In genomic region chr6:111228094-111228493, GRCh38 we compare ENCODE assay signal across 15 cellular contexts.
DNase-seq lines count a peak whose midpoint lies in the region; ATAC-seq and TF ChIP-seq lines count a peak whose summit lies in the region.
"Had no signal": no experiment of that assay in that cellular context is flagged by ENCODE, and none has a peak within 500 bp of the region (broad histone marks: within the 10 kb centered on the region; RNA-seq: fewer than 3 reads in every experiment).

No MANE protein-coding gene starts in this region.

- DNase-seq in AG04450 (ENCODE audit: low read depth, low spot score), result no peak
- DNase-seq in NB4 (ENCODE audit: low read depth), result peak; percentile 21
- no peak for DNase-seq in coronary artery (ENCODE audit: low spot score)
- no peak for DNase-seq in right atrium auricular region (ENCODE audit: low spot score)
- no peak for DNase-seq in mesenteric fat pad (ENCODE audit: low spot score)
- DNase-seq in Calu3, result no peak
- no peak for DNase-seq in nephron progenitor cell
- DNase-seq: activated naive CD4-positive, alpha-beta T cell treated with Interleukin-2 at 50 U/mL for 16 hours; immature natural killer cell; mucosa of descending colon; NCI-H2171 treated with DMSO at 0.1 percent for 48 hours; NK-92 treated with Interleukin-12 subunit alpha and Interleukin-12 subunit beta, amount 100 ng/mL, for 24 hours had no signal

- H3K36me3 ChIP-seq in right atrium auricular region, result no peaks in the 10 kb centered on the region

- H3K4me3 ChIP-seq in AG04450 (ENCODE audit: low read depth, low read length) (no peak overlapping the region), NB4 (ENCODE audit: low read depth, low read length) (no peak overlapping the region), coronary artery (no peak overlapping the region), right atrium auricular region (no peak overlapping the region)
- H3K4me3 ChIP-seq: mucosa of descending colon had no signal

- intact Hi-C loops in Calu3 (cut with micrococcal nuclease; ENCODE audit: unreplicated experiment), result no loop called here

- POLR2A ChIA-PET in AG04450 (lab: Yijun Ruan, JAX), result no interaction called here

- TF ChIP-seq CTCF in AG04450 (IDR thresholded peaks at IDR 0.05; ENCODE audit: low read depth, low read length) (no peak), NB4 (IDR thresholded peaks at IDR 0.05; ENCODE audit: low read depth, low read length) (no peak), coronary artery (IDR thresholded peaks at IDR 0.05) (no peak), right atrium auricular region (IDR thresholded peaks at IDR 0.05) (no peak), Calu3 (IDR thresholded peaks at IDR 0.05; ENCODE audit: unreplicated experiment) (no peak), nephron progenitor cell (IDR thresholded peaks at IDR 0.05) (no peak)

- H3K27me3 Mint-ChIP-seq in Calu3 (ENCODE audit: unreplicated experiment), result no peaks in the 10 kb centered on the region
- no peaks in the 10 kb centered on the region for H3K27me3 Mint-ChIP-seq in nephron progenitor cell (ENCODE audit: low read depth, poor library complexity)
- H3K27me3 Mint-ChIP-seq: progenitor cell of endocrine pancreas had no signal

- H3K36me3 Mint-ChIP-seq in Calu3 (ENCODE audit: insufficient read depth, unreplicated experiment) (no peaks in the 10 kb centered on the region), nephron progenitor cell (ENCODE audit: low read depth) (no peaks in the 10 kb centered on the region)
- H3K36me3 Mint-ChIP-seq: immature natural killer cell had no signal

- CTCF ChIA-PET in AG04450 (lab: Charles Lee) (interaction anchor here (1.3 to 2.2 kb wide), 3 partner anchors 19 to 171 kb away, joined by 5 to 9 read pairs (median 8); a partner anchor contains a TSS), Calu3 (lab: Charles Lee) (no interaction called here)

- no peaks in the 10 kb centered on the region for H3K4me1 Mint-ChIP-seq in Calu3 (ENCODE audit: low read depth, unreplicated experiment)
- peaks cover 5% of the 10 kb centered on the region for H3K4me1 Mint-ChIP-seq in nephron progenitor cell
- H3K4me1 Mint-ChIP-seq: central memory CD8-positive, alpha-beta T cell; immature natural killer cell had no signal

- H3K4me3 Mint-ChIP-seq in Calu3 (ENCODE audit: low read depth, unreplicated experiment) (no peak overlapping the region), nephron progenitor cell (no peak overlapping the region)
- H3K4me3 Mint-ChIP-seq: central memory CD8-positive, alpha-beta T cell; immature natural killer cell had no signal

- no TSS peak for BruUV-seq in Calu3 (replicated peaks; lab: Mats Ljungman, UMichigan)

- H3K9me3 ChIP-seq in AG04450 (ENCODE audit: control insufficient read depth, insufficient read depth, low read length) (no peaks in the 10 kb centered on the region), right atrium auricular region (no peaks in the 10 kb centered on the region)
- H3K9me3 ChIP-seq: mucosa of descending colon had no signal

- H3K4me1 ChIP-seq in right atrium auricular region, result peaks cover 0 to 8% of the 10 kb centered on the region in 2 donors

- no peak for TF ChIP-seq POLR2A in NB4 (IDR thresholded peaks at IDR 0.05; ENCODE audit: extremely low read depth, insufficient read length)

- H3K27ac Mint-ChIP-seq in Calu3 (ENCODE audit: unreplicated experiment) (no peak overlapping the region), nephron progenitor cell (no peak overlapping the region)
- H3K27ac Mint-ChIP-seq: immature natural killer cell, progenitor cell of endocrine pancreas had no signal

- ATAC-seq in HG02970 (IDR thresholded peaks at IDR 0.05; ENCODE audit: low FRiP score, unreplicated experiment), result no peak
- ATAC-seq: mucosa of descending colon had no signal

- H3K27ac ChIP-seq in AG04450 (ENCODE audit: low read depth, low read length), result peak overlapping the region; percentile 40
- H3K27ac ChIP-seq in coronary artery, result peak overlapping the region; percentile 24 to 57
- peak overlapping the region; percentile 20 to 77 for H3K27ac ChIP-seq in right atrium auricular region

- no peaks in the 10 kb centered on the region for H3K9me3 Mint-ChIP-seq in Calu3 (ENCODE audit: low read depth, unreplicated experiment)
- H3K9me3 Mint-ChIP-seq in nephron progenitor cell, result no peaks in the 10 kb centered on the region
- H3K9me3 Mint-ChIP-seq: central memory CD8-positive, alpha-beta T cell; immature natural killer cell had no signal

- no peaks in the 10 kb centered on the region for H3K27me3 ChIP-seq in AG04450 (ENCODE audit: control insufficient read depth, insufficient read depth, low read length)
- H3K27me3 ChIP-seq in right atrium auricular region, result no peaks in the 10 kb centered on the region
